In genomic region chr12:131365821-131366260, GRCh38 we compare ENCODE assay signal across 20 cellular contexts.
"Had no signal": no experiment of that assay in that cellular context is flagged by ENCODE, and none has a peak within 500 bp of the region (broad histone marks: within the 10 kb centered on the region; RNA-seq: fewer than 3 reads in every experiment).

No MANE protein-coding gene starts in this region.

- H3K4me1 ChIP-seq: foreskin keratinocyte, upper lobe of right lung had no signal

- ATAC-seq: foreskin keratinocyte; left colon; natural killer cell treated with Interleukin-12 subunit alpha and Interleukin-12 subunit beta and Interleukin-15 and Interleukin-18, amount 100 ng/mL, for 72 hours; upper lobe of right lung had no signal

- H3K9me3 ChIP-seq: thoracic aorta, upper lobe of right lung had no signal

- H3K27me3 Mint-ChIP-seq: activated naive CD8-positive, alpha-beta T cell treated with anti-CD3 and anti-CD28 coated beads for 36 hours had no signal

- H3K9me3 Mint-ChIP-seq: activated naive CD8-positive, alpha-beta T cell treated with anti-CD3 and anti-CD28 coated beads for 36 hours; mesothelial cell of epicardium; natural killer cell treated with Interleukin-12 subunit alpha and Interleukin-12 subunit beta and Interleukin-15 and Interleukin-18, amount 100 ng/mL, for 72 hours; T-helper 1 cell treated with Interleukin-12 subunit alpha and Interleukin-12 subunit beta and Interleukin-4 antibody, amounts not matched to agents 30 μg/mL and 1 μg/mL, for 36 hours had no signal

- H3K27ac ChIP-seq: foreskin keratinocyte, skin epidermis, thoracic aorta, upper lobe of right lung, VCaP had no signal

- H3K36me3 Mint-ChIP-seq: activated naive CD8-positive, alpha-beta T cell treated with anti-CD3 and anti-CD28 coated beads for 36 hours; mesothelial cell of epicardium; natural killer cell treated with Interleukin-12 subunit alpha and Interleukin-12 subunit beta and Interleukin-15 and Interleukin-18, amount 100 ng/mL, for 72 hours had no signal

- DNase-seq: activated CD4-positive, alpha-beta T cell treated with anti-CD3 and anti-CD28 coated beads, Interleukin-2, amount 50 U/mL, for 1 hour; activated CD4-positive, CD25-positive, alpha-beta regulatory T cell treated with anti-CD3 and anti-CD28 coated beads, Interleukin-2, amount 50 U/mL, for 72 hours; activated CD8-positive, alpha-beta memory T cell treated with anti-CD3 and anti-CD28 coated beads, Interleukin-2, amount 50 U/mL, for 48 hours; activated naive CD8-positive, alpha-beta T cell treated with anti-CD3 and anti-CD28 coated beads for 36 hours; amniotic stem cell; dermis blood vessel endothelial cell; effector memory CD4-positive, alpha-beta T cell; foreskin keratinocyte; glutamatergic neuron; hippocampal formation; left colon; occipital lobe; upper lobe of right lung had no signal

- H3K4me1 Mint-ChIP-seq: activated naive CD8-positive, alpha-beta T cell treated with anti-CD3 and anti-CD28 coated beads for 36 hours; mesothelial cell of epicardium had no signal

- H3K4me3 ChIP-seq: lung, skin epidermis, thoracic aorta, upper lobe of right lung had no signal

- H3K36me3 ChIP-seq: thoracic aorta, upper lobe of right lung had no signal

- H3K27me3 ChIP-seq: foreskin keratinocyte, upper lobe of right lung had no signal

- H3K27ac Mint-ChIP-seq: activated naive CD8-positive, alpha-beta T cell treated with anti-CD3 and anti-CD28 coated beads for 36 hours; mesothelial cell of epicardium; natural killer cell treated with Interleukin-12 subunit alpha and Interleukin-12 subunit beta and Interleukin-15 and Interleukin-18, amount 100 ng/mL, for 72 hours; T-helper 1 cell treated with Interleukin-12 subunit alpha and Interleukin-12 subunit beta and Interleukin-4 antibody, amounts not matched to agents 30 μg/mL and 1 μg/mL, for 36 hours had no signal

- H3K4me3 Mint-ChIP-seq: activated naive CD8-positive, alpha-beta T cell treated with anti-CD3 and anti-CD28 coated beads for 36 hours; mesothelial cell of epicardium; natural killer cell treated with Interleukin-12 subunit alpha and Interleukin-12 subunit beta and Interleukin-15 and Interleukin-18, amount 100 ng/mL, for 72 hours; T-helper 1 cell treated with Interleukin-12 subunit alpha and Interleukin-12 subunit beta and Interleukin-4 antibody, amounts not matched to agents 30 μg/mL and 1 μg/mL, for 36 hours had no signal
